ENCODE assay signal across 16 cellular contexts in genomic region chr3:190076138-190076537, GRCh38. TPM values are rescaled to one million over a fixed set of nuclear protein-coding genes. Genes with fewer than 3 reads are reported as not detected.
DNase-seq lines count a peak whose midpoint lies in the region; ATAC-seq and TF ChIP-seq lines count a peak whose summit lies in the region.
"Had no signal": no experiment of that assay in that cellular context is flagged by ENCODE, and none has a peak within 500 bp of the region (broad histone marks: within the 10 kb centered on the region; RNA-seq: fewer than 3 reads in every experiment).

No MANE protein-coding gene starts in this region.

- H3K36me3 ChIP-seq in adrenal gland (replicated peaks in 1 of 2): no peaks in the 10 kb centered on the region
- no peaks in the 10 kb centered on the region for H3K36me3 ChIP-seq in rectal smooth muscle tissue (ENCODE audit: control insufficient read depth, insufficient read depth, low read length)
- H3K36me3 ChIP-seq: BLaER1, vagina had no signal

- H3K27me3 ChIP-seq in adrenal gland (no peaks in the 10 kb centered on the region), rectal smooth muscle tissue (ENCODE audit: control insufficient read depth, insufficient read depth, low read length) (no peaks in the 10 kb centered on the region)
- H3K27me3 ChIP-seq: BLaER1, body of pancreas, vagina had no signal

- ATAC-seq in HG02798 (IDR thresholded peaks at IDR 0.05; ENCODE audit: poor library complexity, unreplicated experiment) (no peak), HG03175 (IDR thresholded peaks at IDR 0.05; ENCODE audit: unreplicated experiment) (no peak)
- ATAC-seq: K562 had no signal

- TF ChIP-seq CTCF in adrenal gland (IDR thresholded peaks at IDR 0.05) (no peak), fibroblast of the aortic adventitia (IDR thresholded peaks at IDR 0.05; ENCODE audit: insufficient read depth, low read length) (no peak)

- peaks cover 25 to 48% of the 10 kb centered on the region in 2 donors for H3K4me1 ChIP-seq in adrenal gland (replicated peaks in 1 of 2)
- peaks cover 18% of the 10 kb centered on the region for H3K4me1 ChIP-seq in rectal smooth muscle tissue (ENCODE audit: control insufficient read depth, insufficient read depth, low read length)
- H3K4me1 ChIP-seq: BLaER1, body of pancreas had no signal

- no peak overlapping the region for H3K9ac ChIP-seq in rectal smooth muscle tissue (ENCODE audit: low read length)
- H3K9ac ChIP-seq: BLaER1 had no signal

- intact Hi-C loops in adrenal gland (cut with DNase I): no loop called here

- no peak for TF ChIP-seq POLR2A in adrenal gland (IDR thresholded peaks at IDR 0.05)

- H3K4me3 ChIP-seq in adrenal gland (no peak overlapping the region), fibroblast of the aortic adventitia (ENCODE audit: low read depth, low read length) (no peak overlapping the region), rectal smooth muscle tissue (ENCODE audit: low read length) (no peak overlapping the region)
- H3K4me3 ChIP-seq: BLaER1, body of pancreas, K562, vagina had no signal

- DNase-seq in EL: peak; percentile 19
- peak in 6 of 7 donors; percentile 36 to 71 (median 44) for DNase-seq in adrenal gland
- peak; percentile 81 for DNase-seq in fibroblast of the aortic adventitia (ENCODE audit: low read depth)
- DNase-seq in NCI-H510A (lab: John Stamatoyannopoulos, UW): no peak
- no peak for DNase-seq in HT-29 (ENCODE audit: low spot score)
- DNase-seq: activated CD4-positive, alpha-beta T cell treated with anti-CD3 and anti-CD28 coated beads for 1 hour; activated T-cell treated with anti-CD3 and anti-CD28 coated beads, Interleukin-2, amount 50 U/mL, for 48 hours; body of pancreas; erythroblast; NCI-H2029 had no signal

- no peaks in the 10 kb centered on the region for H3K9me3 ChIP-seq in adrenal gland (replicated peaks in 1 of 3)
- H3K9me3 ChIP-seq: BLaER1, body of pancreas, vagina had no signal

- H3K27ac ChIP-seq in adrenal gland (peak overlapping the region in 4 of 5 donors; percentile 62 to 85 (median 72)), rectal smooth muscle tissue (ENCODE audit: low read depth, low read length) (peak overlapping the region; percentile 81)
- H3K27ac ChIP-seq: BLaER1 had no signal

RNA-seq across cellular contexts. Expression of gene P3H2, which starts 44.6 kb away (rescaled TPM):
- total RNA-seq in adrenal gland (100 to 1,000 TPM in 3 of 8 donors, 10 to 100 TPM in 5; 66.1 to 175 (median 90.9) TPM), fibroblast of the aortic adventitia (ENCODE audit: low replicate concordance) (4.0 and 15.6 TPM in 2 replicates)
- polyA plus RNA-seq in adrenal gland: 10 to 100 TPM; 22.8 to 91.3 (median 72.8) TPM
- 1.1 and 3.1 TPM in 2 replicates for total RNA-seq in HT-29 (2014; rRNA removed; shearing (Covaris generic))

Comparison
In these comparisons a context has a peak if more than half of its experiments do, and no peak if none do; other contexts are left out.
1. DNase-seq: peak in EL (single experiment), adrenal gland (6 of 7) and fibroblast of the aortic adventitia (single experiment); none in NCI-H510A (single experiment) and HT-29 (single experiment).